In genomic region chr1:150066838-150067183, GRCh38 we compare ENCODE assay signal across 1 cellular context.
TF ChIP-seq lines count a peak whose summit lies in the region.

No MANE protein-coding gene starts in this region.

TF ChIP-seq in WTC11, 78 proteins besides CTCF, POLR2A, EP300 and RAD21 (continued from another document):
- no peak for TF ChIP-seq TCF7 (CRISPR knock-in tag; IDR thresholded peaks at IDR 0.05; ENCODE audit: low read depth)
- no peak for TF ChIP-seq ERG (CRISPR knock-in tag; IDR thresholded peaks at IDR 0.05)
- no peak for TF ChIP-seq GRHL2 (CRISPR knock-in tag; IDR thresholded peaks at IDR 0.05; ENCODE audit: insufficient replicate concordance, severe bottlenecking)
- no peak; the same call in 1 of the 2 replicates for TF ChIP-seq FOXP1 (CRISPR knock-in tag; IDR thresholded peaks at IDR 0.05; ENCODE audit: borderline replicate concordance)
- no peak for TF ChIP-seq EMX1 (CRISPR knock-in tag; IDR thresholded peaks at IDR 0.05)
- no peak for TF ChIP-seq ZNF416 (CRISPR knock-in tag; IDR thresholded peaks at IDR 0.05)
- peak; percentile 58 for TF ChIP-seq SP1 (CRISPR knock-in tag; conservative IDR thresholded peaks at IDR 0.05)
- TF ChIP-seq E2F5 (CRISPR knock-in tag; IDR thresholded peaks at IDR 0.05) = no peak
- no peak for TF ChIP-seq ZNF423 (CRISPR knock-in tag; IDR thresholded peaks at IDR 0.05)
- 0 out of 2 replicates have a peak, but pooled peaks have one; percentile 12 for TF ChIP-seq KAT7 (CRISPR knock-in tag; IDR thresholded peaks at IDR 0.05; ENCODE audit: borderline replicate concordance)
- no peak for TF ChIP-seq SMAD3 (CRISPR knock-in tag; IDR thresholded peaks at IDR 0.05; ENCODE audit: borderline replicate concordance)
- TF ChIP-seq MYBL2 (CRISPR knock-in tag; IDR thresholded peaks at IDR 0.05) = 0 out of 2 replicates have a peak, but pooled peaks have one; percentile 15
- peak; percentile 11; the same call in 1 of the 2 replicates for TF ChIP-seq TEAD1 (CRISPR knock-in tag; IDR thresholded peaks at IDR 0.05)
